Comparison of ENCODE assay signal across 8 cellular contexts in the genomic region with DNA sequence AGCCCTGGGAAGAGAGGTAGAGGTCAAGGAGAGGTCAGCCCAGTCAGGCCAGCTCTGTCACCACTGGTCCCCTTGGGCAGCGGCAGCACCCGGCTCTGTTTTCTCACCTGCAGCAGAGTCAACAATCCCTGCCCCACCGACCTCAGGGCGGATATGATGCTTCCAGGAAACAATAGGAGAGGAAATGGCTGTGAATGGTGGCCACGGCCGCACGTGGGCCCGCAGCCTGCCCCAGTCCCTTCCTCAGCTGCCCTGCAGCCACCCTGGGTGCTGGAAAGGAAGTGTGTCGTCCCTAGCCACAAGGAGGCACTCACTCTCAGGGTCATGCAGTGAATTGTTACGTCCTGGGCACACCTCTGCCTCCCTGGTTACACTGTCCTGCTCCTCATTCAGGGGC.
A peak's percentile ranks its signal among the peaks of the same experiment; 100 is the strongest.
DNase-seq lines count a peak whose midpoint lies in the region; ATAC-seq and TF ChIP-seq lines count a peak whose summit lies in the region.

No MANE protein-coding gene starts in this region.

- no peak overlapping the region for H3K27ac ChIP-seq in ovary

- H3K27ac Mint-ChIP-seq in WTC11: no peak overlapping the region

- H3K4me3 Mint-ChIP-seq in WTC11: no peak overlapping the region

- CTCF ChIA-PET in WTC11 (lab: Charles Lee): interaction anchor here (0.6 to 0.9 kb wide), 2 partner anchors 75 to 160 kb away, joined by 3 read pairs; no protein-coding TSS in a partner anchor

- H3K4me1 Mint-ChIP-seq in WTC11: peaks cover 30% of the 10 kb centered on the region

- 87 to 91% (median 88%) methylated on average over 10 of the region's 10 CpGs for WGBS in ovary, 3 donors

- POLR2A ChIA-PET in WTC11 (lab: Charles Lee): no interaction called here

- H3K36me3 ChIP-seq in ovary: no peaks in the 10 kb centered on the region

- no peak overlapping the region for H3K4me3 ChIP-seq in ovary

- no peak for TF ChIP-seq POLR2A in ovary (IDR thresholded peaks at IDR 0.05)

- TF ChIP-seq CTCF in WTC11 (IDR thresholded peaks at IDR 0.05) (no peak), ovary (IDR thresholded peaks at IDR 0.05) (no peak)

- DNase-seq in ACHN (peak; percentile 15), WTC11 (ENCODE audit: low spot score) (peak; percentile 27), Right ventricle myocardium superior (no peak), islet precursor cell (no peak), NCI-H2227 (lab: John Stamatoyannopoulos, UW; ENCODE audit: unreplicated experiment) (no peak), ovary (no peak)
- DNase-seq in stimulated activated naive CD8-positive, alpha-beta T cell treated with anti-CD3 and anti-CD28 coated beads, Interleukin-15, Interleukin-2, amounts not matched to agents 100 U/mL and 50 U/mL, for 24 hours: peak; percentile 46

- no peaks in the 10 kb centered on the region for H3K27me3 ChIP-seq in ovary

- H3K4me1 ChIP-seq in ovary (ENCODE audit: insufficient read depth): no peaks in the 10 kb centered on the region

- H3K9me3 ChIP-seq in ovary: no peaks in the 10 kb centered on the region

- no peak for TF ChIP-seq EP300 in ovary (IDR thresholded peaks at IDR 0.05)

- H3K27me3 Mint-ChIP-seq in WTC11 (ENCODE audit: low read depth): no peaks in the 10 kb centered on the region

- in situ Hi-C loops in ACHN (cut with HindIII; ENCODE audit: low pct_ligation_motif_present, low pct_unique_long_range_greater_than_20kb, low sequenced_read_pairs): no loop called here

- intact Hi-C loops in Right ventricle myocardium superior (cut with DNase I) (no loop called here), ovary (cut with DNase I) (no loop called here)

- H3K9me3 Mint-ChIP-seq in WTC11: peaks cover 11% of the 10 kb centered on the region

- ATAC-seq in GM21786 (IDR thresholded peaks at IDR 0.05; ENCODE audit: unreplicated experiment) (peak; percentile 24), WTC11 (peak; percentile 85), Right ventricle myocardium superior (ENCODE audit: poor library complexity) (peak; percentile 69)
- peak; percentile 50 for ATAC-seq in stimulated activated naive CD8-positive, alpha-beta T cell treated with anti-CD3 and anti-CD28 coated beads, Interleukin-15, Interleukin-2, amounts not matched to agents 100 U/mL and 50 U/mL, for 24 hours

- H3K36me3 Mint-ChIP-seq in WTC11: no peaks in the 10 kb centered on the region

TF ChIP-seq in WTC11, 78 proteins besides CTCF, POLR2A, EP300 and RAD21:
- TF ChIP-seq ZNF121 (CRISPR knock-in tag; IDR thresholded peaks at IDR 0.05) (peak; percentile 61), STAT6 (CRISPR knock-in tag; conservative IDR thresholded peaks at IDR 0.05; ENCODE audit: low read depth) (no peak), CREB1 (CRISPR knock-in tag; IDR thresholded peaks at IDR 0.05) (no peak), NFYB (CRISPR knock-in tag; conservative IDR thresholded peaks at IDR 0.05; ENCODE audit: low read depth) (no peak), FOXP4 (CRISPR knock-in tag; IDR thresholded peaks at IDR 0.05) (peak; percentile 42; the same call in 1 of the 2 replicates), ZNF416 (CRISPR knock-in tag; IDR thresholded peaks at IDR 0.05) (no peak), ZBTB43 (CRISPR knock-in tag; IDR thresholded peaks at IDR 0.05) (peak; percentile 51; the same call in 1 of the 2 replicates), FOXP1 (CRISPR knock-in tag; IDR thresholded peaks at IDR 0.05; ENCODE audit: borderline replicate concordance) (0 out of 2 replicates have a peak, but pooled peaks have one; percentile 30), SMAD4 (CRISPR knock-in tag; IDR thresholded peaks at IDR 0.05) (no peak)
- TF ChIP-seq, protein P1, sequence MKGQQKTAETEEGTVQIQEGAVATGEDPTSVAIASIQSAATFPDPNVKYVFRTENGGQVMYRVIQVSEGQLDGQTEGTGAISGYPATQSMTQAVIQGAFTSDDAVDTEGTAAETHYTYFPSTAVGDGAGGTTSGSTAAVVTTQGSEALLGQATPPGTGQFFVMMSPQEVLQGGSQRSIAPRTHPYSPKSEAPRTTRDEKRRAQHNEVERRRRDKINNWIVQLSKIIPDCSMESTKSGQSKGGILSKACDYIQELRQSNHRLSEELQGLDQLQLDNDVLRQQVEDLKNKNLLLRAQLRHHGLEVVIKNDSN (CRISPR knock-in tag; IDR thresholded peaks at IDR 0.05): no peak
- TF ChIP-seq, protein P2, sequence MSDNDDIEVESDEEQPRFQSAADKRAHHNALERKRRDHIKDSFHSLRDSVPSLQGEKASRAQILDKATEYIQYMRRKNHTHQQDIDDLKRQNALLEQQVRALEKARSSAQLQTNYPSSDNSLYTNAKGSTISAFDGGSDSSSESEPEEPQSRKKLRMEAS (CRISPR knock-in tag; IDR thresholded peaks at IDR 0.05): no peak

Comparison
In these comparisons a context has a peak if more than half of its experiments do, and no peak if none do; other contexts are left out.
1. DNase-seq: peak in ACHN (single experiment), WTC11 (single experiment) and stimulated activated naive CD8-positive, alpha-beta T cell treated with anti-CD3 and anti-CD28 coated beads, Interleukin-15, Interleukin-2, amounts not matched to agents 100 U/mL and 50 U/mL, for 24 hours (single experiment); none in Right ventricle myocardium superior (single experiment), islet precursor cell (single experiment), NCI-H2227 (single experiment) and ovary (0 of 5).
2. ATAC-seq: peak in every context shown above with its lines; median percentile 85 in WTC11; 69 in Right ventricle myocardium superior; 50 in stimulated activated naive CD8-positive, alpha-beta T cell treated with anti-CD3 and anti-CD28 coated beads, Interleukin-15, Interleukin-2, amounts not matched to agents 100 U/mL and 50 U/mL, for 24 hours; 24 in GM21786.